1 cellular context compared by ENCODE assay signal in genomic region chr14:88535149-88535548, GRCh38.
TF ChIP-seq lines count a peak whose summit lies in the region.

No MANE protein-coding gene starts in this region.

TF ChIP-seq in K562, 482 proteins besides CTCF, POLR2A, EP300 and RAD21 (continued from another document):
- no peak for TF ChIP-seq TFE3 (CRISPR knock-in tag; IDR thresholded peaks at IDR 0.05)
- TF ChIP-seq ZBTB11 (CRISPR knock-in tag; IDR thresholded peaks at IDR 0.05), result no peak
- no peak for TF ChIP-seq TBL1XR1 (IDR thresholded peaks at IDR 0.05; ENCODE audit: low read length in 2 of 2)
- no peak for TF ChIP-seq SNIP1 (IDR thresholded peaks at IDR 0.05; ENCODE audit: low read depth)
- TF ChIP-seq ZNF75A (CRISPR knock-in tag; IDR thresholded peaks at IDR 0.05), result no peak
- no peak for TF ChIP-seq ZBTB33 (CRISPR knock-in tag; IDR thresholded peaks at IDR 0.05)
- TF ChIP-seq ZFP91 (CRISPR knock-in tag; IDR thresholded peaks at IDR 0.05), result no peak
- TF ChIP-seq PURB (CRISPR knock-in tag; IDR thresholded peaks at IDR 0.05; ENCODE audit: low read depth), result no peak
- no peak for TF ChIP-seq ZFX (CRISPR knock-in tag; IDR thresholded peaks at IDR 0.05)
